8 cellular contexts compared by ENCODE assay signal in the genomic region with DNA sequence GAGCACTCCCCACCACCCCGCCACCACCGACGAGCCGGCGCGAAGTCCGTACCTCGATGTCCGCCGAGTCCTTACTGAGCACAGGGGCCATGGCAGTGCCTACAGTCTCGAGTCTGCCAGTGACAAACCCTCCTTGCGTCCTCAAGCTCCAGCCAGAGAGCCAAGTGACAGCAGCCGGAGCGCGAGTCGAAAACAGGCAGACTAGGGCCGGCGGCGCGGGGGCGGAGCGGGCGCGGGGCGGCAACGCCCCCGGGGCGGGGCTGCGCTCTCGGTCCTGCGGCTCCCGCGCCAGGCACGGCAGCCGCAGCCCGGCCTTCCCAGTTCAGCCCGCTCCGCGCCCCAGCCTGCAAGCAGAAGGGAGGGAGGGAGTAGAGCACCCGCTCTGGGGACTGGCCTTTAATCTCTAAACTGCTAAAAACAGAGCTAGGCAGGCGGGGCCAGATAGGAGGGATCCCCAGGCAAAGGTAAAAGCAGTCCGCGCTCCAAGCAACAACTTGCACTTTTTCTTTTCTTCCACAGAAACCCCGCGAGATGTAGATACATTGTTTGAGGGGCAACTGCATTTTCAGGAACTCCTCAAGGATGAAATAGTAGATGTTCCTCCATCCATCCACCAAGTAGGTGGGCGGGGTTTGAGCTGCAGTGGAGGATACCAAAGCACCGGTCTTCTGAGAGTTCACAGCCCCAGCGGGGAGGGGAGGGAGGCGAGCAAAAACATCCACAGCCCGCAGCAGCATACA. TPM values are rescaled to one million over a fixed set of nuclear protein-coding genes. Genes with fewer than 3 reads are reported as not detected.
DNase-seq lines count a peak whose midpoint lies in the region; ATAC-seq and TF ChIP-seq lines count a peak whose summit lies in the region.

DPYD (minus strand) TSS at position 203 of the 740 bp plus-strand sequence; CDS start at position 91, 112 bp downstream.

- CTCF ChIA-PET in RWPE1 (lab: Yijun Ruan, JAX) = no interaction called here

- H3K36me3 ChIP-seq in DOHH2 (ENCODE audit: control insufficient read depth, low read length) = no peaks in the 10 kb centered on the region
- H3K36me3 ChIP-seq in GM23338 (ENCODE audit: insufficient read depth) = no peaks in the 10 kb centered on the region

- H3K4me3 ChIP-seq in DOHH2 (ENCODE audit: low read length) = peak within 1 kb of the TSS; percentile 98
- peak within 1 kb of the TSS; percentile 57 for H3K4me3 ChIP-seq in GM23338
- peak within 1 kb of the TSS; percentile 90 for H3K4me3 ChIP-seq in fibroblast of pulmonary artery (replicated peaks; ENCODE audit: low read depth, low read length)

- H3K9me2 ChIP-seq in DOHH2 (replicated peaks; ENCODE audit: control insufficient read depth, low read length) (no peaks in the 10 kb centered on the region; the same call in 1 of the 2 replicates), GM23338 (ENCODE audit: insufficient read depth) (no peaks in the 10 kb centered on the region)

- H3K27me3 Mint-ChIP-seq in GM23338 (ENCODE audit: insufficient read depth, low read depth, poor library complexity) = peaks cover 2% of the 10 kb centered on the region
- H3K27me3 Mint-ChIP-seq in activated T-helper 2 cell treated with anti-CD3 and anti-CD28 coated beads, Interferon-gamma antibody, Interleukin-2, Interleukin-4, amounts not matched to agents 10 μg/mL and 5 μg/mL and 100 μg/mL, durations not matched to agents 14 hours and 24 hours and 36 hours (ENCODE audit: low read depth) = no peaks in the 10 kb centered on the region
- H3K27me3 Mint-ChIP-seq in nephron (ENCODE audit: low read depth) = peaks cover 22% of the 10 kb centered on the region
- H3K27me3 Mint-ChIP-seq in stimulated activated naive CD8-positive, alpha-beta T cell treated with anti-CD3 and anti-CD28 coated beads, Interleukin-15, Interleukin-2, amounts not matched to agents 100 ng/mL and 50 ng/mL, for 24 hours = no peaks in the 10 kb centered on the region

- H2AFZ ChIP-seq in GM23338 = peak within 1 kb of the TSS; percentile 95

- H3K4me1 ChIP-seq in DOHH2 (ENCODE audit: control insufficient read depth, low read length) (peaks cover 25% of the 10 kb centered on the region), GM23338 (ENCODE audit: insufficient read depth) (peaks cover 10% of the 10 kb centered on the region)

- POLR2A ChIA-PET in RWPE1 (lab: Yijun Ruan, JAX; ENCODE audit: low non-redundant PET) = no interaction called here

- peaks cover 18% of the 10 kb centered on the region for H3K4me1 Mint-ChIP-seq in GM23338
- peaks cover 55% of the 10 kb centered on the region for H3K4me1 Mint-ChIP-seq in activated T-helper 2 cell treated with anti-CD3 and anti-CD28 coated beads, Interferon-gamma antibody, Interleukin-2, Interleukin-4, amounts not matched to agents 10 μg/mL and 5 μg/mL and 100 μg/mL, durations not matched to agents 14 hours and 24 hours and 36 hours (ENCODE audit: low read depth)
- peaks cover 9% of the 10 kb centered on the region for H3K4me1 Mint-ChIP-seq in nephron
- peaks cover 51% of the 10 kb centered on the region for H3K4me1 Mint-ChIP-seq in stimulated activated naive CD8-positive, alpha-beta T cell treated with anti-CD3 and anti-CD28 coated beads, Interleukin-15, Interleukin-2, amounts not matched to agents 100 ng/mL and 50 ng/mL, for 24 hours (ENCODE audit: low read depth)

- peak within 1 kb of the TSS; percentile 88 for H3K4me3 Mint-ChIP-seq in GM23338
- peak within 1 kb of the TSS; percentile 93 for H3K4me3 Mint-ChIP-seq in activated T-helper 2 cell treated with anti-CD3 and anti-CD28 coated beads, Interferon-gamma antibody, Interleukin-2, Interleukin-4, amounts not matched to agents 10 μg/mL and 5 μg/mL and 100 μg/mL, durations not matched to agents 14 hours and 24 hours and 36 hours (ENCODE audit: low read depth)
- peak within 1 kb of the TSS; percentile 89 to 95 (median 91) for H3K4me3 Mint-ChIP-seq in nephron
- H3K4me3 Mint-ChIP-seq in stimulated activated naive CD8-positive, alpha-beta T cell treated with anti-CD3 and anti-CD28 coated beads, Interleukin-15, Interleukin-2, amounts not matched to agents 100 ng/mL and 50 ng/mL, for 24 hours = peak within 1 kb of the TSS; percentile 93

- H3K27ac ChIP-seq in DOHH2 (ENCODE audit: low read depth, low read length) (peak within 1 kb of the TSS; percentile 60), GM23338 (ENCODE audit: low read depth) (peak within 1 kb of the TSS; percentile 81), RWPE1 (peak within 1 kb of the TSS; percentile 96)

- H4K20me1 ChIP-seq in DOHH2 (ENCODE audit: control insufficient read depth, insufficient read depth, low read depth, low read length) (no peaks in the 10 kb centered on the region), GM23338 (replicated peaks; ENCODE audit: insufficient read depth) (no peaks in the 10 kb centered on the region)

- H3F3A ChIP-seq in DOHH2 (ENCODE audit: control insufficient read depth, insufficient read depth) (no peaks in the 10 kb centered on the region), GM23338 (replicated peaks; ENCODE audit: low read depth) (no peaks in the 10 kb centered on the region)

- H3K27ac Mint-ChIP-seq in GM23338 (peak within 1 kb of the TSS; percentile 86; the same call in 1 of the 2 replicates), nephron (peak within 1 kb of the TSS; percentile 90 to 93 (median 92))
- H3K27ac Mint-ChIP-seq in activated T-helper 2 cell treated with anti-CD3 and anti-CD28 coated beads, Interferon-gamma antibody, Interleukin-2, Interleukin-4, amounts not matched to agents 10 μg/mL and 5 μg/mL and 100 μg/mL, durations not matched to agents 14 hours and 24 hours and 36 hours = peak within 1 kb of the TSS; percentile 95
- H3K27ac Mint-ChIP-seq in stimulated activated naive CD8-positive, alpha-beta T cell treated with anti-CD3 and anti-CD28 coated beads, Interleukin-15, Interleukin-2, amounts not matched to agents 100 ng/mL and 50 ng/mL, for 24 hours = peak within 1 kb of the TSS; percentile 94

- H3K9me3 Mint-ChIP-seq in GM23338 (no peaks in the 10 kb centered on the region), nephron (no peaks in the 10 kb centered on the region)
- no peaks in the 10 kb centered on the region for H3K9me3 Mint-ChIP-seq in activated T-helper 2 cell treated with anti-CD3 and anti-CD28 coated beads, Interferon-gamma antibody, Interleukin-2, Interleukin-4, amounts not matched to agents 10 μg/mL and 5 μg/mL and 100 μg/mL, durations not matched to agents 14 hours and 24 hours and 36 hours
- H3K9me3 Mint-ChIP-seq in stimulated activated naive CD8-positive, alpha-beta T cell treated with anti-CD3 and anti-CD28 coated beads, Interleukin-15, Interleukin-2, amounts not matched to agents 100 ng/mL and 50 ng/mL, for 24 hours = no peaks in the 10 kb centered on the region

- H3K79me2 ChIP-seq in DOHH2 (ENCODE audit: control insufficient read depth, low read length) = no peaks in the 10 kb centered on the region
- H3K79me2 ChIP-seq in GM23338 (replicated peaks; ENCODE audit: insufficient read depth) = no peaks in the 10 kb centered on the region

- H3K36me3 Mint-ChIP-seq in GM23338 (ENCODE audit: low read depth) (no peaks in the 10 kb centered on the region), nephron (ENCODE audit: low read depth) (no peaks in the 10 kb centered on the region)
- peaks cover 7% of the 10 kb centered on the region for H3K36me3 Mint-ChIP-seq in activated T-helper 2 cell treated with anti-CD3 and anti-CD28 coated beads, Interferon-gamma antibody, Interleukin-2, Interleukin-4, amounts not matched to agents 10 μg/mL and 5 μg/mL and 100 μg/mL, durations not matched to agents 14 hours and 24 hours and 36 hours (ENCODE audit: low read depth)
- H3K36me3 Mint-ChIP-seq in stimulated activated naive CD8-positive, alpha-beta T cell treated with anti-CD3 and anti-CD28 coated beads, Interleukin-15, Interleukin-2, amounts not matched to agents 100 ng/mL and 50 ng/mL, for 24 hours (ENCODE audit: low read depth) = no peaks in the 10 kb centered on the region

- H3K27me3 ChIP-seq in DOHH2 (ENCODE audit: control insufficient read depth, low read length) (peaks cover 24% of the 10 kb centered on the region), GM23338 (ENCODE audit: insufficient read depth) (peaks cover 21% of the 10 kb centered on the region)

- ATAC-seq in GM23338 = peak; percentile 97

- DNase-seq in GM23338 (ENCODE audit: low spot score) (peak; percentile 95), Kasumi-1 (lab: John Stamatoyannopoulos, UW) (peak; percentile 82 to 88), RWPE1 (ENCODE audit: low spot score) (peak; percentile 75), fibroblast of pulmonary artery (ENCODE audit: low read depth) (peak; percentile 88)
- peak; percentile 83 for DNase-seq in activated T-helper 2 cell treated with anti-CD3 and anti-CD28 coated beads, Interferon-gamma antibody, Interleukin-2, Interleukin-4, amounts not matched to agents 10 μg/mL and 5 μg/mL and 100 μg/mL, durations not matched to agents 14 hours and 24 hours and 36 hours (ENCODE audit: low spot score)

- TF ChIP-seq CTCF in DOHH2 (IDR thresholded peaks at IDR 0.05; ENCODE audit: low read depth, low read length, poor library complexity, severe bottlenecking) = no peak
- no peak for TF ChIP-seq CTCF in GM23338 (conservative IDR thresholded peaks at IDR 0.05; ENCODE audit: low read depth in 2 of 2)
- TF ChIP-seq CTCF in RWPE1 (conservative IDR thresholded peaks at IDR 0.05; ENCODE audit: low read depth) = no peak
- no peak for TF ChIP-seq CTCF in fibroblast of pulmonary artery (IDR thresholded peaks at IDR 0.05; ENCODE audit: low read length, missing control alignments)
- no peak for TF ChIP-seq CTCF in nephron (IDR thresholded peaks at IDR 0.05; ENCODE audit: unreplicated experiment in 3 of 3)

- intact Hi-C loops in activated T-helper 2 cell treated with anti-CD3 and anti-CD28 coated beads, Interferon-gamma antibody, Interleukin-2, Interleukin-4, amounts not matched to agents 10 μg/mL and 5 μg/mL and 100 μg/mL, durations not matched to agents 14 hours and 24 hours and 36 hours (cut with micrococcal nuclease) = loop anchor here (1.0 to 5.0 kb wide), 6 partner anchors 21 to 1200 kb away; partner anchors contain the start of gene PTBP2

- H3K4me2 ChIP-seq in DOHH2 (ENCODE audit: low read length) (peak within 1 kb of the TSS; percentile 96), GM23338 (peak within 1 kb of the TSS; percentile 99)

- H3K9me3 ChIP-seq in DOHH2 (ENCODE audit: control insufficient read depth, insufficient read depth, low read length) = no peaks in the 10 kb centered on the region

TF ChIP-seq in GM23338, 12 proteins besides CTCF, POLR2A, EP300 and RAD21 (continues in another document):
- TF ChIP-seq STAT1 (IDR thresholded peaks at IDR 0.05; ENCODE audit: unreplicated experiment) (no peak), ZNF331 (CRISPR knock-in tag; IDR thresholded peaks at IDR 0.05; ENCODE audit: low read depth) (no peak), NANOG (IDR thresholded peaks at IDR 0.05; ENCODE audit: borderline replicate concordance) (no peak), POLR2AphosphoS5 (IDR thresholded peaks at IDR 0.05; ENCODE audit: low read depth) (peak; percentile 43; the same call in 1 of the 2 replicates)

RNA-seq across cellular contexts. Expression of gene DPYD, which starts in this region (rescaled TPM):
- 0.82 and 1.6 TPM in 2 replicates for total RNA-seq in GM23338 (2014; rRNA removed; shearing (Covaris generic))
- polyA plus RNA-seq in GM23338 (2016; fragmentation: Nextera tagmentation; extraction: Ambion mirVana) = 0.33 and 0.50 TPM in 2 replicates
- total RNA-seq in activated T-helper 2 cell treated with anti-CD3 and anti-CD28 coated beads, Interferon-gamma antibody, Interleukin-2, Interleukin-4, amounts not matched to agents 10 μg/mL and 5 μg/mL and 100 μg/mL, durations not matched to agents 14 hours and 24 hours and 36 hours = 11.9 and 12.5 TPM in 2 replicates

Comparison
In these comparisons a context has a peak if more than half of its experiments do, and no peak if none do; other contexts are left out.
1. Peak in every context shown above with its lines: DNase-seq, ATAC-seq, H3K4me3 ChIP-seq and H3K27ac ChIP-seq.